In genomic region chr12:128258866-128259555, GRCh38 we compare ENCODE assay signal across 1 cellular context.
TF ChIP-seq lines count a peak whose summit lies in the region.

No MANE protein-coding gene starts in this region.

TF ChIP-seq in SK-N-SH, 30 proteins besides CTCF, POLR2A, EP300 and RAD21 (continued from another document):
- TF ChIP-seq REST (IDR thresholded peaks at IDR 0.05; ENCODE audit: low read depth, low read length): no peak
- no peak for TF ChIP-seq MAX (IDR thresholded peaks at IDR 0.05; ENCODE audit: low read depth)
- no peak for TF ChIP-seq RCOR1 (IDR thresholded peaks at IDR 0.05; ENCODE audit: low read length)
- no peak for TF ChIP-seq RXRA (IDR thresholded peaks at IDR 0.05; ENCODE audit: borderline replicate concordance, low read depth)
- no peak for TF ChIP-seq POLR2AphosphoS5 (IDR thresholded peaks at IDR 0.05; ENCODE audit: low read depth, low read length)
- no peak for TF ChIP-seq YY1 (IDR thresholded peaks at IDR 0.05; ENCODE audit: low read depth)
- no peak for TF ChIP-seq RFX5 (IDR thresholded peaks at IDR 0.05; ENCODE audit: low read length)
- no peak for TF ChIP-seq USF2 (IDR thresholded peaks at IDR 0.05; ENCODE audit: borderline replicate concordance, low read depth, low read length)
TF ChIP-seq in SK-N-SH: peak in this region for 0.
